Comparison of ENCODE assay signal across 8 cellular contexts in genomic region chr15:43105077-43105769, GRCh38. TPM values are rescaled to one million over a fixed set of nuclear protein-coding genes. Genes with fewer than 3 reads are reported as not detected.
DNase-seq lines count a peak whose midpoint lies in the region; ATAC-seq and TF ChIP-seq lines count a peak whose summit lies in the region.

No MANE protein-coding gene starts in this region.

- H4K20me1 ChIP-seq in osteoblast (ENCODE audit: insufficient read depth, low read length), result peaks cover 22% of the 10 kb centered on the region

- H3K36me3 Mint-ChIP-seq in activated T-cell treated with anti-CD3 and anti-CD28 coated beads, Interleukin-2, amount 50 U/mL, for 4 hours (ENCODE audit: insufficient read depth), result peaks cover 21% of the 10 kb centered on the region

- H3K4me2 ChIP-seq in osteoblast (ENCODE audit: insufficient read depth, low read length), result peak overlapping the region; percentile 91

- H3K9me3 ChIP-seq in osteoblast (ENCODE audit: low read depth, low read length), result no peaks in the 10 kb centered on the region

- H3K4me1 Mint-ChIP-seq in activated T-cell treated with anti-CD3 and anti-CD28 coated beads, Interleukin-2, amount 50 U/mL, for 4 hours (ENCODE audit: low read depth), result peaks cover 56% of the 10 kb centered on the region

- H3K9me3 Mint-ChIP-seq in activated T-cell treated with anti-CD3 and anti-CD28 coated beads, Interleukin-2, amount 50 U/mL, for 4 hours, result no peaks in the 10 kb centered on the region

- peak; percentile 22 for ATAC-seq in GM19351 (IDR thresholded peaks at IDR 0.05; ENCODE audit: unreplicated experiment)
- peak; percentile 35 to 39 for ATAC-seq in activated T-cell treated with anti-CD3 and anti-CD28 coated beads, Interleukin-2, amount 50 U/mL, for 4 hours

- H3K36me3 ChIP-seq in osteoblast (ENCODE audit: insufficient read depth, low read length), result peaks cover 18% of the 10 kb centered on the region

- H3K79me2 ChIP-seq in osteoblast (ENCODE audit: insufficient read depth, low read length), result peaks cover 59% of the 10 kb centered on the region

- H3K4me1 ChIP-seq in osteoblast (ENCODE audit: insufficient read depth, low read length), result peaks cover 16% of the 10 kb centered on the region

- no peaks in the 10 kb centered on the region for H3K27me3 ChIP-seq in osteoblast (ENCODE audit: insufficient read depth, low read length)

- TF ChIP-seq CTCF in AG09309 (IDR thresholded peaks at IDR 0.05; ENCODE audit: control insufficient read depth, insufficient read depth, low read depth, low read length, missing control alignments) (no peak), LNCaP clone FGC (IDR thresholded peaks at IDR 0.05; ENCODE audit: control insufficient read depth, extremely low read depth, insufficient read depth) (no peak), osteoblast (IDR thresholded peaks at IDR 0.05; ENCODE audit: extremely low read depth, low read depth, low read length) (no peak)

- peak overlapping the region; percentile 85 for H3K27ac ChIP-seq in osteoblast (ENCODE audit: low read depth, low read length)

- peak overlapping the region; percentile 97 for H3K4me3 Mint-ChIP-seq in activated T-cell treated with anti-CD3 and anti-CD28 coated beads, Interleukin-2, amount 50 U/mL, for 4 hours

- H2AFZ ChIP-seq in osteoblast (ENCODE audit: low read length), result peak overlapping the region; percentile 98

- peaks cover 5% of the 10 kb centered on the region for H3K27me3 Mint-ChIP-seq in activated T-cell treated with anti-CD3 and anti-CD28 coated beads, Interleukin-2, amount 50 U/mL, for 4 hours (ENCODE audit: low read depth)

- DNase-seq in AG09309 (ENCODE audit: low read depth), result no peak
- DNase-seq in LNCaP clone FGC (ENCODE audit: low read depth), result no peak
- DNase-seq in activated T-cell treated with anti-CD3 and anti-CD28 coated beads, Interleukin-2, amount 50 U/mL, for 4 hours, result peak; percentile 8
- peak; percentile 24 for DNase-seq in germinal center (ENCODE audit: low spot score)
- DNase-seq in osteoblast (ENCODE audit: insufficient read length, low spot score, missing footprints), result no peak
- no peak for DNase-seq in islet precursor cell
- DNase-seq in T1000 (lab: John Stamatoyannopoulos, UW), result no peak

- H3K4me3 ChIP-seq in AG09309 (ENCODE audit: control insufficient read depth, low read depth, low read length), result peak overlapping the region; percentile 79
- peak overlapping the region; percentile 95 for H3K4me3 ChIP-seq in LNCaP clone FGC (ENCODE audit: low read depth, low read length)
- peak overlapping the region; percentile 85 for H3K4me3 ChIP-seq in osteoblast (ENCODE audit: insufficient read depth, low read length)

RNA-seq across cellular contexts. Expression of gene UBR1, which starts 0.6 kb away (rescaled TPM):
- total RNA-seq in activated T-cell treated with anti-CD3 and anti-CD28 coated beads, Interleukin-2, amount 50 U/mL, for 4 hours, result 10 to 100 TPM; 23.5 to 27.8 (median 24.8) TPM
- 33.0 and 35.5 TPM in 2 replicates for total RNA-seq in osteoblast

RNA-seq across cellular contexts. Expression of gene TMEM62, which starts 28.2 kb away (rescaled TPM):
- total RNA-seq in activated T-cell treated with anti-CD3 and anti-CD28 coated beads, Interleukin-2, amount 50 U/mL, for 4 hours, result 10 to 100 TPM in 1 of 3 donors, 1 to 10 TPM in 2; 7.9 to 10.5 (median 9.4) TPM
- total RNA-seq in osteoblast, result 17.7 and 25.6 TPM in 2 replicates

Comparison
In these comparisons a context has a peak if more than half of its experiments do, and no peak if none do; other contexts are left out.
1. DNase-seq: peak in activated T-cell treated with anti-CD3 and anti-CD28 coated beads, Interleukin-2, amount 50 U/mL, for 4 hours (single experiment) and germinal center (single experiment); none in AG09309 (single experiment), LNCaP clone FGC (single experiment), osteoblast (single experiment), islet precursor cell (single experiment) and T1000 (single experiment).
2. Peak in every context shown above with its lines, with median percentiles within 50 percentile points of each other: H3K4me3 ChIP-seq.